ENCODE assay signal across 8 cellular contexts in genomic region chr6:56542367-56543331, GRCh38.
DNase-seq lines count a peak whose midpoint lies in the region; ATAC-seq and TF ChIP-seq lines count a peak whose summit lies in the region.

No MANE protein-coding gene starts in this region.

- in situ Hi-C loops in SK-MEL-5 (cut with HindIII; ENCODE audit: low pct_unique_long_range_greater_than_20kb, low sequenced_read_pairs): no loop called here

- H3K4me2 ChIP-seq in HCT116 (ENCODE audit: low read length) (peak overlapping the region; percentile 91), MM.1S (ENCODE audit: low read depth, low read length) (peak overlapping the region; percentile 84)

- TSS peak; percentile 68 for BruUV-seq in HCT116 (replicated peaks; lab: Mats Ljungman, UMichigan)

- CTCF ChIA-PET in HCT116 (lab: Charles Lee): interaction anchor here (0.7 to 1.3 kb wide), 3 partner anchors 12 to 227 kb away, joined by 3 to 6 read pairs (median 4); no protein-coding TSS in a partner anchor

- H3K79me2 ChIP-seq in HCT116 (ENCODE audit: insufficient read depth, low read length) (peaks cover 74% of the 10 kb centered on the region), MM.1S (ENCODE audit: low read length) (peaks cover 45% of the 10 kb centered on the region)

- DNase-seq in HCT116 (ENCODE audit: low read depth, low spot score): peak; percentile 92
- peak; percentile 97 for DNase-seq in MM.1S
- peak; percentile 91 for DNase-seq in SK-MEL-5 (ENCODE audit: low read depth, low spot score)
- peak; percentile 3 for DNase-seq in activated naive CD8-positive, alpha-beta T cell treated with anti-CD3 and anti-CD28 coated beads, Interleukin-2, amount 50 U/mL, for 16 hours (ENCODE audit: low read depth, low spot score)
- peak; percentile 94 to 98 for DNase-seq in cardiac muscle cell (ENCODE audit: low read depth in 1 of 2, low spot score in 1 of 2)
- peak; percentile 96 for DNase-seq in osteocyte (ENCODE audit: extremely low spot score, unreplicated experiment)

- intact Hi-C loops in HCT116 (cut with micrococcal nuclease): loop anchor here (10.0 kb wide), 1 partner anchor 302 kb away; no protein-coding TSS in a partner anchor

- no peaks in the 10 kb centered on the region for H4K20me1 ChIP-seq in HCT116 (ENCODE audit: insufficient read depth)
- H4K20me1 ChIP-seq in MM.1S (ENCODE audit: insufficient read depth, low read length): no peaks in the 10 kb centered on the region

- H3K27me3 ChIP-seq in HCT116 (ENCODE audit: insufficient read depth, low read length) (no peaks in the 10 kb centered on the region), MM.1S (replicated peaks; ENCODE audit: insufficient read depth, low read length) (no peaks in the 10 kb centered on the region), cardiac muscle cell (peaks cover 6% of the 10 kb centered on the region), thymus (ENCODE audit: control insufficient read depth, insufficient read depth) (no peaks in the 10 kb centered on the region)

- no peaks in the 10 kb centered on the region for H3K36me3 Mint-ChIP-seq in osteocyte (ENCODE audit: unreplicated experiment)

- no peak overlapping the region for H3K4me3 Mint-ChIP-seq in osteocyte (ENCODE audit: unreplicated experiment)

- under 1% methylated on average over 50 of the region's 50 CpGs for WGBS in thymus

- H3K9me2 ChIP-seq in HCT116 (ENCODE audit: insufficient read depth) (no peaks in the 10 kb centered on the region), MM.1S (replicated peaks; ENCODE audit: insufficient read depth, low read length) (no peaks in the 10 kb centered on the region)

- H3K4me1 Mint-ChIP-seq in osteocyte (ENCODE audit: unreplicated experiment): peaks cover 28% of the 10 kb centered on the region

- H3K9ac ChIP-seq in HCT116 (ENCODE audit: low read length) (peak overlapping the region; percentile 74), MM.1S (ENCODE audit: low read length) (peak overlapping the region; percentile 61)

- H3K27ac Mint-ChIP-seq in osteocyte (ENCODE audit: unreplicated experiment): no peak overlapping the region

- no peaks in the 10 kb centered on the region for H3K9me3 ChIP-seq in HCT116 (ENCODE audit: control insufficient read depth in 1 of 2, insufficient read depth in 1 of 2, low read depth in 1 of 2, low read length in 2 of 2)
- no peaks in the 10 kb centered on the region for H3K9me3 ChIP-seq in MM.1S (replicated peaks; ENCODE audit: insufficient read depth, low read length)
- H3K9me3 ChIP-seq in cardiac muscle cell (ENCODE audit: low read depth): no peaks in the 10 kb centered on the region
- no peaks in the 10 kb centered on the region for H3K9me3 ChIP-seq in thymus (ENCODE audit: control insufficient read depth)

- TF ChIP-seq RAD21 in HCT116 (IDR thresholded peaks at IDR 0.05; ENCODE audit: low read depth): no peak

- peak; percentile 61 for TF ChIP-seq POLR2A in HCT116 (IDR thresholded peaks at IDR 0.05; ENCODE audit: borderline replicate concordance, extremely low read depth, insufficient read depth, insufficient read length)

- TF ChIP-seq CTCF in HCT116 (IDR thresholded peaks at IDR 0.05 in 2 of 3, conservative IDR thresholded peaks at IDR 0.05 in 1 of 3; ENCODE audit: borderline replicate concordance in 1 of 3, insufficient read depth in 1 of 3, low read depth in 2 of 3, low read length in 2 of 3) (no peak), MM.1S (IDR thresholded peaks at IDR 0.05; ENCODE audit: low read length) (peak; percentile 20), cardiac muscle cell (IDR thresholded peaks at IDR 0.05; ENCODE audit: low read depth, low read length) (peak; percentile 39), osteocyte (IDR thresholded peaks at IDR 0.05) (peak; percentile 53)

- H3K9me3 Mint-ChIP-seq in osteocyte (ENCODE audit: unreplicated experiment): no peaks in the 10 kb centered on the region

- no peaks in the 10 kb centered on the region for H3K27me3 Mint-ChIP-seq in osteocyte (ENCODE audit: unreplicated experiment)

- RAD21 ChIA-PET in HCT116 (lab: Charles Lee; ENCODE audit: low non-redundant PET in 1 of 2, low total read pairs in 2 of 2, uncharacterized antibody in 2 of 2, unreplicated experiment in 2 of 2): no interaction called here

- H3K4me3 ChIP-seq in GM08714 (ENCODE audit: low read length) (peak overlapping the region; percentile 68), HCT116 (replicated peaks in 1 of 2; ENCODE audit: low read depth in 1 of 2, low read length in 2 of 2) (peak overlapping the region; percentile 61 to 71), MM.1S (ENCODE audit: low read length) (peak overlapping the region; percentile 65), cardiac muscle cell (peak overlapping the region; percentile 31), thymus (ENCODE audit: low read length) (peak overlapping the region; percentile 73)

- POLR2A ChIA-PET in HCT116 (lab: Charles Lee): no interaction called here

- H2AFZ ChIP-seq in HCT116 (ENCODE audit: low read depth, low read length, poor library complexity, severe bottlenecking) (no peak overlapping the region), MM.1S (ENCODE audit: low read length) (peak overlapping the region; percentile 59)

- H3K36me3 ChIP-seq in HCT116 (ENCODE audit: control insufficient read depth in 1 of 2, insufficient read depth in 2 of 2, low read length in 2 of 2): no peaks in the 10 kb centered on the region
- H3K36me3 ChIP-seq in MM.1S (replicated peaks; ENCODE audit: insufficient read depth, low read length): no peaks in the 10 kb centered on the region; the same call in 1 of the 2 replicates
- H3K36me3 ChIP-seq in cardiac muscle cell: no peaks in the 10 kb centered on the region
- no peaks in the 10 kb centered on the region for H3K36me3 ChIP-seq in thymus (ENCODE audit: control insufficient read depth, insufficient read depth)

- H3K4me1 ChIP-seq in HCT116 (ENCODE audit: control insufficient read depth in 1 of 2, insufficient read depth in 2 of 2, low read length in 2 of 2) (peaks cover 3 to 15% of the 10 kb centered on the region in 2 experiments; a peak in 3 of 4 replicates), MM.1S (ENCODE audit: low read length) (peaks cover 9% of the 10 kb centered on the region), cardiac muscle cell (ENCODE audit: low read depth) (no peaks in the 10 kb centered on the region), thymus (ENCODE audit: control insufficient read depth, insufficient read depth, low read length) (peaks cover 12% of the 10 kb centered on the region)

- peak; percentile 99 for ATAC-seq in HCT116

- H3K27ac ChIP-seq in HCT116 (ENCODE audit: low read depth, low read length): peak overlapping the region; percentile 62
- peak overlapping the region; percentile 82 for H3K27ac ChIP-seq in MM.1S (ENCODE audit: low read length)
- H3K27ac ChIP-seq in cardiac muscle cell: peak overlapping the region; percentile 61
- peak overlapping the region; percentile 94 for H3K27ac ChIP-seq in thymus (ENCODE audit: low read depth)

- peaks cover 18% of the 10 kb centered on the region for H3F3A ChIP-seq in MM.1S (ENCODE audit: insufficient read depth, low read length)

TF ChIP-seq in HCT116, 20 proteins besides CTCF, POLR2A, EP300 and RAD21:
- TF ChIP-seq SIN3A (IDR thresholded peaks at IDR 0.05; ENCODE audit: low read depth) (peak; percentile 78; the same call in 1 of the 2 replicates), YY1 (IDR thresholded peaks at IDR 0.05; ENCODE audit: extremely low read depth, insufficient replicate concordance, low read depth, low read length) (peak; percentile 48), EGR1 (IDR thresholded peaks at IDR 0.05; ENCODE audit: low read depth) (no peak), SP1 (IDR thresholded peaks at IDR 0.05; ENCODE audit: low read depth) (peak; percentile 36; the same call in 1 of the 2 replicates), MAX (IDR thresholded peaks at IDR 0.05) (peak; percentile 79), ATF3 (IDR thresholded peaks at IDR 0.05) (no peak; the same call in 1 of the 2 replicates), POLR2AphosphoS5 (IDR thresholded peaks at IDR 0.05; ENCODE audit: low read depth, low read length) (peak; percentile 50), CBX3 (IDR thresholded peaks at IDR 0.05; ENCODE audit: low read depth) (peak; percentile 76; the same call in 1 of the 2 replicates), TCF7L2 (IDR thresholded peaks at IDR 0.05; ENCODE audit: borderline replicate concordance, extremely low read depth, insufficient read depth, insufficient read length) (peak; percentile 76), FOSL1 (IDR thresholded peaks at IDR 0.05; ENCODE audit: low read depth) (no peak)
TF ChIP-seq in HCT116: peak in this region for 7.

Comparison
In these comparisons a context has a peak if more than half of its experiments do, and no peak if none do; other contexts are left out.
1. Peak in every context shown above with its lines: DNase-seq, ATAC-seq, H3K4me3 ChIP-seq and H3K27ac ChIP-seq.
2. DNase-seq: peak in every context shown above with its lines; median percentile 97 in MM.1S; 96 in cardiac muscle cell; 96 in osteocyte; 92 in HCT116; 91 in SK-MEL-5; 3 in activated naive CD8-positive, alpha-beta T cell treated with anti-CD3 and anti-CD28 coated beads, Interleukin-2, amount 50 U/mL, for 16 hours.
3. CTCF ChIP-seq: peak in MM.1S (single experiment), cardiac muscle cell (single experiment) and osteocyte (single experiment); none in HCT116 (0 of 3).